19 cellular contexts compared by ENCODE assay signal in the genomic region with DNA sequence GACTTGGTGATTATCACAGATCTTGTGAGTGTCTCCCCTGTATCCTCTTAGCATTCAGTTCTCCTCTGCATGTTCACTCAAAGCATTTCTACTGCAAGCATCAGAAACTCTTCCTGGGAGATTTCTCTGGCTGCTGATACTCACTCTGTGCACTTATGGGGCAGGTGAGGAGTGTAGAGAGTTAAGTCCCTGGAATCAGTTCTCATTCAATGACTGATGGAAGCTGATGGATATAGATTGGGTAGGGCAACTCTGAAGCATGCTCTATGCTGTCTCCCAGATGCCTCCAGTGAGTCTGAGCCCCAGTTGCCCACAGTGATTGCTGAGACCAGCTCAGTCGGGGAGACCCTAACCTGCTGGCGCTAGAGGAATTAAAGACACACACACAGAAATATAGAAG. TPM values are rescaled to one million over a fixed set of nuclear protein-coding genes. Genes with fewer than 3 reads are reported as not detected.
A peak's percentile ranks its signal among the peaks of the same experiment; 100 is the strongest.
DNase-seq lines count a peak whose midpoint lies in the region; ATAC-seq, FAIRE-seq and TF ChIP-seq lines count a peak whose summit lies in the region.
"Had no signal": no experiment of that assay in that cellular context is flagged by ENCODE, and none has a peak within 500 bp of the region (broad histone marks: within the 10 kb centered on the region; RNA-seq: fewer than 3 reads in every experiment).

No MANE protein-coding gene starts in this region.

- H2BK12ac ChIP-seq in H1 (ENCODE audit: low read depth, low read length) = no peak overlapping the region

- POLR2A ChIA-PET in Panc1 (lab: Charles Lee) = no interaction called here
- POLR2A ChIA-PET in H1 (lab: Charles Lee; ENCODE audit: partially characterized antibody) = no interaction called here

- H3K79me2 ChIP-seq in ACC112 (ENCODE audit: control insufficient read depth, insufficient read depth, low read length, unreplicated experiment) = no peaks in the 10 kb centered on the region
- no peaks in the 10 kb centered on the region for H3K79me2 ChIP-seq in H1 (ENCODE audit: control insufficient read depth in 1 of 2, insufficient read depth in 2 of 2, low read length in 2 of 2)

- no peaks in the 10 kb centered on the region for H3K23me2 ChIP-seq in H1 (ENCODE audit: low read depth, low read length)

- no peaks in the 10 kb centered on the region for H3K36me3 ChIP-seq in ACC112 (ENCODE audit: insufficient read depth, low read length)
- no peaks in the 10 kb centered on the region for H3K36me3 ChIP-seq in Panc1 (ENCODE audit: control insufficient read depth, insufficient read depth, low read length)
- H3K36me3 ChIP-seq in H1 (ENCODE audit: control insufficient read depth in 2 of 4, insufficient read depth in 4 of 4, low read length in 3 of 4) = no peaks in the 10 kb centered on the region

- H3K4me2 ChIP-seq in H1 (ENCODE audit: insufficient read depth in 1 of 2, low read depth in 2 of 2, low read length in 2 of 2) = no peak overlapping the region
- H3K4me2 ChIP-seq: A549 had no signal

- H3K23ac ChIP-seq in H1 (ENCODE audit: insufficient read length) = no peak overlapping the region

- no peaks in the 10 kb centered on the region for H3K79me1 ChIP-seq in H1 (ENCODE audit: low read depth, low read length)

- peaks cover 3% of the 10 kb centered on the region for H3K4me1 Mint-ChIP-seq in activated T-cell treated with anti-CD3 and anti-CD28 coated beads, Interleukin-2, amount 50 U/mL, for 24 hours (ENCODE audit: low read depth)

- intact Hi-C loops in Panc1 (cut with micrococcal nuclease; ENCODE audit: unreplicated experiment) = no loop called here

- CTCF ChIA-PET in Panc1 (lab: Charles Lee) (no interaction called here), H1 (lab: Charles Lee; ENCODE audit: partially characterized antibody) (interaction anchor here (0.9 to 1.3 kb wide), 2 partner anchors 8 to 9 kb away, joined by 3 to 11 read pairs; no protein-coding TSS in a partner anchor)

- no peak for TF ChIP-seq EP300 in H1 (IDR thresholded peaks at IDR 0.05; ENCODE audit: borderline replicate concordance in 1 of 2, low read depth in 2 of 2, low read length in 2 of 2)

- H3K36me3 Mint-ChIP-seq in activated T-cell treated with anti-CD3 and anti-CD28 coated beads, Interleukin-2, amount 50 U/mL, for 24 hours (ENCODE audit: low read depth) = no peaks in the 10 kb centered on the region
- H3K36me3 Mint-ChIP-seq: CD4-positive, alpha-beta memory T cell had no signal

- H3K9me3 ChIP-seq in Panc1 (ENCODE audit: control insufficient read depth, insufficient read depth, low read depth, low read length) (no peaks in the 10 kb centered on the region), H1 (ENCODE audit: insufficient read depth in 2 of 2, low read depth in 1 of 2, low read length in 1 of 2) (peaks cover 0 to 3% of the 10 kb centered on the region in 2 experiments; a peak in 1 of 4 replicates)
- H3K9me3 ChIP-seq: A549 had no signal

- no peak overlapping the region for H4K8ac ChIP-seq in H1 (ENCODE audit: extremely low read depth, insufficient read depth, low read length)

- in situ Hi-C loops in Panc1 (cut with HindIII; ENCODE audit: low pct_unique_long_range_greater_than_20kb, low sequenced_read_pairs) = no loop called here

- no peak overlapping the region for H3K14ac ChIP-seq in H1 (ENCODE audit: insufficient read length)

- no peak overlapping the region for H3K27ac ChIP-seq in ACC112 (ENCODE audit: low read depth, low read length)
- no peak overlapping the region for H3K27ac ChIP-seq in Panc1 (ENCODE audit: low read length)
- no peak overlapping the region for H3K27ac ChIP-seq in H1 (ENCODE audit: low read depth, low read length)
- H3K27ac ChIP-seq: A549 had no signal

- H4K5ac ChIP-seq in H1 (ENCODE audit: insufficient read length, low read depth, low read length) = no peak overlapping the region

- TF ChIP-seq RAD21 in H1 (IDR thresholded peaks at IDR 0.05 in 1 of 2, conservative IDR thresholded peaks at IDR 0.05 in 1 of 2; ENCODE audit: low read depth in 2 of 2, low read length in 2 of 2) = no peak

- 0 out of 2 replicates have a peak, but pooled peaks have one; percentile 54 for ATAC-seq in Panc1
- ATAC-seq: HCT116 had no signal

- H2AK5ac ChIP-seq in H1 (ENCODE audit: low read depth, low read length) = no peak overlapping the region

- H3K9me3 Mint-ChIP-seq in activated T-cell treated with anti-CD3 and anti-CD28 coated beads, Interleukin-2, amount 50 U/mL, for 24 hours = peaks cover 3% of the 10 kb centered on the region
- H3K9me3 Mint-ChIP-seq: CD4-positive, alpha-beta memory T cell had no signal

- H3K27me3 ChIP-seq in ACC112 (ENCODE audit: insufficient read depth, low read length) (peaks cover 11% of the 10 kb centered on the region), Panc1 (ENCODE audit: control insufficient read depth, insufficient read depth, low read length) (no peaks in the 10 kb centered on the region), H1 (replicated peaks in 1 of 4; ENCODE audit: control insufficient read depth in 3 of 4, extremely low read depth in 1 of 4, insufficient read depth in 3 of 4, low read length in 3 of 4) (no peaks in the 10 kb centered on the region)

- H3K4me3 Mint-ChIP-seq in activated T-cell treated with anti-CD3 and anti-CD28 coated beads, Interleukin-2, amount 50 U/mL, for 24 hours = no peak overlapping the region
- H3K4me3 Mint-ChIP-seq: CD4-positive, alpha-beta memory T cell; H9 had no signal

- H3K4me1 ChIP-seq in ACC112 (ENCODE audit: control insufficient read depth, insufficient read depth, low read length, unreplicated experiment) (no peaks in the 10 kb centered on the region), Panc1 (ENCODE audit: control insufficient read depth, insufficient read depth, low read length) (peaks cover 3% of the 10 kb centered on the region; the same call in 1 of the 2 replicates), H1 (replicated peaks in 1 of 4; ENCODE audit: control insufficient read depth in 3 of 4, insufficient read depth in 4 of 4, low read length in 3 of 4) (0 out of 7 replicates have a peak, but pooled peaks cover 0 to 3% (median 0%) of the 10 kb centered on the region in 4 experiments)
- H3K4me1 ChIP-seq: A549 had no signal

- no peak overlapping the region for H3K56ac ChIP-seq in H1 (replicated peaks; ENCODE audit: insufficient read length, low read depth, low read length)

- H2AFZ ChIP-seq in ACC112 (ENCODE audit: low read length, unreplicated experiment) (peak overlapping the region; percentile 36), H1 (ENCODE audit: low read length) (peak overlapping the region; percentile 32; the same call in 1 of the 2 replicates)

- H3K9ac ChIP-seq in H1 (replicated peaks in 1 of 4; ENCODE audit: extremely low read depth in 1 of 4, low read depth in 3 of 4, low read length in 3 of 4) = no peak overlapping the region

- H4K91ac ChIP-seq in H1 (replicated peaks; ENCODE audit: insufficient read length, low read length) = no peak overlapping the region

- BruUV-seq in Panc1 (replicated peaks; lab: Mats Ljungman, UMichigan) = no TSS peak

- H2BK120ac ChIP-seq in H1 (replicated peaks; ENCODE audit: low read depth, low read length) = no peak overlapping the region

- no peak overlapping the region for H2BK20ac ChIP-seq in H1 (ENCODE audit: low read length)

- no peak overlapping the region for H2BK5ac ChIP-seq in H1 (ENCODE audit: low read depth, low read length)

- no peak for TF ChIP-seq POLR2A in H1 (IDR thresholded peaks at IDR 0.05; ENCODE audit: control extremely low read depth in 1 of 2, low read depth in 2 of 2, low read length in 2 of 2)

- FAIRE-seq in H1 (lab: Jason Lieb, UNC) = no peak
- FAIRE-seq: A549, GM12891, GM18507 had no signal

- no peak overlapping the region for H3K27ac Mint-ChIP-seq in activated T-cell treated with anti-CD3 and anti-CD28 coated beads, Interleukin-2, amount 50 U/mL, for 24 hours
- H3K27ac Mint-ChIP-seq: CD4-positive, alpha-beta memory T cell had no signal

- TF ChIP-seq CTCF in Panc1 (IDR thresholded peaks at IDR 0.05) (no peak), H1 (IDR thresholded peaks at IDR 0.05; ENCODE audit: control extremely low read depth in 1 of 3, insufficient read depth in 1 of 3, low read depth in 1 of 3, low read length in 3 of 3) (no peak)

- H3K4ac ChIP-seq in H1 (replicated peaks; ENCODE audit: insufficient read length, low read depth, low read length) = no peak overlapping the region

- no peak overlapping the region for H3K4me3 ChIP-seq in ACC112 (ENCODE audit: low read depth, low read length)
- no peak overlapping the region for H3K4me3 ChIP-seq in Panc1 (ENCODE audit: low read depth in 2 of 2, low read length in 2 of 2)
- H3K4me3 ChIP-seq in H1 (ENCODE audit: extremely low read depth in 1 of 4, insufficient read depth in 2 of 4, low read depth in 3 of 4, low read length in 4 of 4) = no peak overlapping the region
- H3K4me3 ChIP-seq: A549 had no signal

- H3K18ac ChIP-seq in H1 (ENCODE audit: extremely low read depth, low read length) = no peak overlapping the region

- WGBS in H1 (ENCODE audit: extremely low coverage in 1 of 2, insufficient coverage in 1 of 2, insufficient read length in 1 of 2, insufficient replicate concordance in 2 of 2, low coverage in 1 of 2, low lambda C conversion rate in 2 of 2, missing lambda C conversion rate in 1 of 2), 2 experiments = 91% methylated on average over 2 of the region's 2 CpGs; no CpG with 5 or more reads in 1 of the 2 experiments

- H3K27me3 Mint-ChIP-seq in activated T-cell treated with anti-CD3 and anti-CD28 coated beads, Interleukin-2, amount 50 U/mL, for 24 hours = peaks cover 5% of the 10 kb centered on the region

- DNase-seq in Panc1 (ENCODE audit: low read depth, low spot score) = no peak
- DNase-seq in H1 (ENCODE audit: low read depth in 1 of 2, low spot score in 2 of 2) = no peak
- no peak for DNase-seq in amygdala (lab: John Stamatoyannopoulos, UW)
- DNase-seq in activated T-cell treated with anti-CD3 and anti-CD28 coated beads, Interleukin-2, amount 50 U/mL, for 24 hours = no peak
- DNase-seq in amniotic stem cell (lab: John Stamatoyannopoulos, UW) = no peak
- DNase-seq: 8988T; C1 segment of cervical spinal cord; Calu3; CD4-positive, alpha-beta memory T cell; COR-L47; DMS53; DMS79 treated with DMSO at 0.1 percent for 48 hours; GF-D8; H9 had no signal

- no peaks in the 10 kb centered on the region for H4K20me1 ChIP-seq in H1 (replicated peaks in 1 of 2; ENCODE audit: control insufficient read depth in 1 of 2, insufficient read depth in 2 of 2, low read length in 2 of 2)

- no peak overlapping the region for H2BK15ac ChIP-seq in H1 (ENCODE audit: low read length)

TF ChIP-seq in H1, 55 proteins besides CTCF, POLR2A, EP300 and RAD21 (continues in another document):
- no peak for TF ChIP-seq EZH2 (IDR thresholded peaks at IDR 0.05; ENCODE audit: low read depth, low read length, severe bottlenecking)

RNA-seq across cellular contexts. Expression of gene DLD, which starts 6.6 kb away (rescaled TPM):
- 88.8 TPM for total RNA-seq in Panc1 (2021; ENCODE audit: unreplicated experiment)
- 61.6 TPM for polyA plus RNA-seq in Panc1 (2012; ENCODE audit: insufficient read length)
- total RNA-seq in H1 (2021; fragmentation: NEBNext Ultra II Directional; extraction: Animal tissue kit (Norgen Biotek cat#: 25700)) = 63.7 and 71.4 TPM in 2 replicates
- 67.8 and 88.5 TPM in 2 replicates for polyA plus RNA-seq in H1 (2011; rRNA removed)
- 97.4 TPM for polyA plus RNA-seq in H1 (2011; cell fraction: cytosol; rRNA removed)
- polyA plus RNA-seq in H1 (2011; cell fraction: nucleus; rRNA removed) = 21.0 TPM
- 69.3 to 114 TPM (median 88.5 TPM) in 4 replicates for polyA plus RNA-seq in H1 (2012, experiment 1 of 2)
- polyA plus RNA-seq in H1 (2012, experiment 2 of 2) = 10.2 TPM
- 67.9 TPM for polyA plus RNA-seq in H1 (2013, experiment 1 of 2)
- 73.0 TPM for polyA plus RNA-seq in H1 (2013, experiment 2 of 2)
- polyA minus RNA-seq in H1 (2011; rRNA and poly(A)+ RNA removed) = 114 and 116 TPM in 2 replicates
- 37.8 TPM for polyA minus RNA-seq in H1 (2011; cell fraction: cytosol; rRNA and poly(A)+ RNA removed)
- polyA minus RNA-seq in H1 (2011; cell fraction: nucleus; rRNA and poly(A)+ RNA removed) = 42.0 TPM
